In the genomic region with DNA sequence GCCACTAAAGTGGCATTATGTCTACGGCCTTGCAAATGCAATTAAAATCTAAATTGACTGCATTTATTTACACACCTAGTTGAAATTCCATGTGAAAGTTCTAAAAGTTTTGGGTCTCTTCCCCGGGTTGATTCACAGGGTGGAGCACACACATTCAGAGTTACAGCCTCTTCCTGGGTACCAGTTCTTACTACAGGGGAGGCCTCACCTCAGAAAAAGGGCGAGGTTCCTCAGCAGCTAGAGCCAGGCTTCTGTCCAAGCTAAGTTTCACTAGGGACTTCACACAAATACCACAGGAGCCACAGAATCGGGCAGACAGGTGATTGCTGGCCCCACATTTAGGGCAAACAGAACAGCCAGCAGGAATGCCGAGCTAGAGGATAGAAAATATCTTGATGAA, we compare ENCODE assay signal across 19 cellular contexts.
"Had no signal": no experiment of that assay in that cellular context is flagged by ENCODE, and none has a peak within 500 bp of the region (broad histone marks: within the 10 kb centered on the region; RNA-seq: fewer than 3 reads in every experiment).

No MANE protein-coding gene starts in this region.

- H3K4me3 ChIP-seq: coronary artery, hepatocyte, left ventricle myocardium inferior, spleen, testis, upper lobe of left lung had no signal

- H3K27ac ChIP-seq: brain microvascular endothelial cell, coronary artery, foreskin keratinocyte, hepatocyte, left ventricle myocardium inferior, spleen, testis, upper lobe of left lung had no signal

- H3K4me2 ChIP-seq: hepatocyte had no signal

- H3K36me3 ChIP-seq: brain microvascular endothelial cell, left ventricle myocardium inferior, spleen, upper lobe of left lung had no signal

- H3K4me3 Mint-ChIP-seq: activated naive CD8-positive, alpha-beta T cell treated with anti-CD3 and anti-CD28 coated beads for 36 hours; central memory CD8-positive, alpha-beta T cell; natural killer cell; stimulated activated memory B cell treated with anti-CD40 and anti-IgM and Interleukin-4, amounts not matched to agents 10 μg/mL and 1 μg/mL and 100 μg/mL, for 72 hours; T-helper 1 cell treated with Interleukin-12 subunit alpha and Interleukin-12 subunit beta and Interleukin-4 antibody, amounts not matched to agents 30 μg/mL and 1 μg/mL, for 36 hours had no signal

- H3K9me3 ChIP-seq: left ventricle myocardium inferior, spleen, testis, upper lobe of left lung had no signal

- H3K27me3 ChIP-seq: brain microvascular endothelial cell, foreskin keratinocyte, hepatocyte, spleen, testis, upper lobe of left lung had no signal

- H3K36me3 Mint-ChIP-seq: activated naive CD8-positive, alpha-beta T cell treated with anti-CD3 and anti-CD28 coated beads for 36 hours; natural killer cell; stimulated activated memory B cell treated with anti-CD40 and anti-IgM and Interleukin-4, amounts not matched to agents 10 μg/mL and 1 μg/mL and 100 μg/mL, for 72 hours had no signal

- H3K27ac Mint-ChIP-seq: activated naive CD8-positive, alpha-beta T cell treated with anti-CD3 and anti-CD28 coated beads for 36 hours; natural killer cell; T-helper 1 cell treated with Interleukin-12 subunit alpha and Interleukin-12 subunit beta and Interleukin-4 antibody, amounts not matched to agents 30 μg/mL and 1 μg/mL, for 36 hours had no signal

- H3K27me3 Mint-ChIP-seq: activated naive CD8-positive, alpha-beta T cell treated with anti-CD3 and anti-CD28 coated beads for 36 hours; central memory CD8-positive, alpha-beta T cell; stimulated activated memory B cell treated with anti-CD40 and anti-IgM and Interleukin-4, amounts not matched to agents 10 μg/mL and 1 μg/mL and 100 μg/mL, for 72 hours had no signal

- ATAC-seq: natural killer cell; stimulated activated memory B cell treated with anti-CD40 and anti-IgM and Interleukin-4, amounts not matched to agents 10 μg/mL and 1 μg/mL and 100 μg/mL, for 72 hours had no signal

- H3K79me2 ChIP-seq: hepatocyte had no signal

- H3K4me1 ChIP-seq: foreskin keratinocyte, left ventricle myocardium inferior, testis had no signal

- H3K9me3 Mint-ChIP-seq: activated naive CD8-positive, alpha-beta T cell treated with anti-CD3 and anti-CD28 coated beads for 36 hours; central memory CD8-positive, alpha-beta T cell; natural killer cell; stimulated activated memory B cell treated with anti-CD40 and anti-IgM and Interleukin-4, amounts not matched to agents 10 μg/mL and 1 μg/mL and 100 μg/mL, for 72 hours; T-helper 1 cell treated with Interleukin-12 subunit alpha and Interleukin-12 subunit beta and Interleukin-4 antibody, amounts not matched to agents 30 μg/mL and 1 μg/mL, for 36 hours had no signal

- H3K4me1 Mint-ChIP-seq: central memory CD8-positive, alpha-beta T cell had no signal

- DNase-seq: activated CD4-positive, alpha-beta T cell treated with anti-CD3 and anti-CD28 coated beads, Interleukin-2, amount 50 U/mL, for 4 hours; activated CD4-positive, CD25-positive, alpha-beta regulatory T cell treated with anti-CD3 and anti-CD28 coated beads, Interleukin-2, amount 50 U/mL, for 72 hours; activated naive CD4-positive, alpha-beta T cell; activated naive CD8-positive, alpha-beta T cell treated with anti-CD3 and anti-CD28 coated beads for 36 hours; brain microvascular endothelial cell; foreskin keratinocyte; islet precursor cell; left ventricle myocardium inferior; natural killer cell; retina; spleen; stimulated activated CD4-positive, alpha-beta T cell treated with anti-CD3 and anti-CD28 coated beads, Interleukin-4, amount 100 ng/mL, for 4 hours; testis; upper lobe of left lung had no signal
